Comparison of ENCODE assay signal across 15 cellular contexts in the genomic region with DNA sequence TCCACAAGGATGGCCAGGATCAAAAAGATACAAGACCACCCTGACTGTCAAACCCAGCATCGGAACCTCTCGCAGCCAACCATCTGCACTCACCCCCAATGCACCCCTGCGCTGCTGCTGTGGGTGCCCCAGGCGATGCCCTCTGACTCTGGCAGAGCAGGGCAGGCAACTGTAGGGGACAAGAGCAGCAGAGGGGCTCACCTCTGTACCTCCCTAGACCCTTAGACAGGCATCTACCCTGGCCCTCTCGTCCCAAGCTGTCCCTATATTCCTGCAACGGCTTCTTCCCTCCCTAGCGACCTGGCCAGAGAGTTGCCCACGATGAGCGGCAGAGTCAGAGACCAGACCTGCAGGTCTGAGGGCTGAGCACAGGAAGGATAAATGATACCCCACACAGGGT.
DNase-seq lines count a peak whose midpoint lies in the region; ATAC-seq and TF ChIP-seq lines count a peak whose summit lies in the region.
"Had no signal": no experiment of that assay in that cellular context is flagged by ENCODE, and none has a peak within 500 bp of the region (broad histone marks: within the 10 kb centered on the region; RNA-seq: fewer than 3 reads in every experiment).

No MANE protein-coding gene starts in this region.

- no peak overlapping the region for H3K27ac Mint-ChIP-seq in activated CD8-positive, alpha-beta memory T cell treated with anti-CD3 and anti-CD28 coated beads, Interleukin-2, amount 10 ng/mL, durations not matched to agents 7 days and 5 days
- H3K27ac Mint-ChIP-seq in activated CD8-positive, alpha-beta T cell treated with anti-CD3 and anti-CD28 coated beads for 36 hours = no peak overlapping the region
- H3K27ac Mint-ChIP-seq in nephron = peak overlapping the region; percentile 15 to 85 (median 82)
- H3K27ac Mint-ChIP-seq: GM23338 had no signal

- intact Hi-C loops in activated CD8-positive, alpha-beta T cell treated with anti-CD3 and anti-CD28 coated beads for 36 hours (cut with micrococcal nuclease) = loop anchor here (5.0 kb wide), 1 partner anchor 125 kb away; no protein-coding TSS in a partner anchor
- intact Hi-C loops in testis (cut with DNase I; ENCODE audit: low total_unique reads) = no loop called here

- H3K36me3 ChIP-seq in testis (ENCODE audit: low read depth, missing control alignments) (no peaks in the 10 kb centered on the region), osteoblast (ENCODE audit: insufficient read depth, low read length) (no peaks in the 10 kb centered on the region)
- H3K36me3 ChIP-seq: thyroid gland had no signal

- peaks cover 8% of the 10 kb centered on the region for H3K36me3 Mint-ChIP-seq in activated CD8-positive, alpha-beta memory T cell treated with anti-CD3 and anti-CD28 coated beads, Interleukin-2, amount 10 ng/mL, durations not matched to agents 7 days and 5 days
- H3K36me3 Mint-ChIP-seq in activated CD8-positive, alpha-beta T cell treated with anti-CD3 and anti-CD28 coated beads for 36 hours (ENCODE audit: low read depth) = peaks cover 6% of the 10 kb centered on the region
- no peaks in the 10 kb centered on the region for H3K36me3 Mint-ChIP-seq in nephron (ENCODE audit: low read depth)

- CTCF ChIA-PET in activated CD8-positive, alpha-beta memory T cell treated with anti-CD3 and anti-CD28 coated beads, Interleukin-2, amount 10 ng/mL, durations not matched to agents 7 days and 5 days (lab: Charles Lee) = interaction anchor here (1.0 to 1.1 kb wide), 2 partner anchors 49 to 56 kb away, joined by 3 to 4 read pairs; no protein-coding TSS in a partner anchor
- CTCF ChIA-PET in activated CD8-positive, alpha-beta T cell treated with anti-CD3 and anti-CD28 coated beads for 36 hours (lab: Charles Lee) = no interaction called here

- TF ChIP-seq POLR2A in testis (IDR thresholded peaks at IDR 0.05) = no peak

- ATAC-seq in activated CD8-positive, alpha-beta memory T cell treated with anti-CD3 and anti-CD28 coated beads, Interleukin-2, amount 10 ng/mL, durations not matched to agents 7 days and 5 days = no peak
- no peak for ATAC-seq in activated CD8-positive, alpha-beta T cell treated with anti-CD3 and anti-CD28 coated beads for 36 hours
- ATAC-seq: GM23338 had no signal

- H3K79me2 ChIP-seq in osteoblast (ENCODE audit: insufficient read depth, low read length) = peaks cover 42% of the 10 kb centered on the region

- H3K4me3 Mint-ChIP-seq in activated CD8-positive, alpha-beta memory T cell treated with anti-CD3 and anti-CD28 coated beads, Interleukin-2, amount 10 ng/mL, durations not matched to agents 7 days and 5 days = no peak overlapping the region
- H3K4me3 Mint-ChIP-seq in activated CD8-positive, alpha-beta T cell treated with anti-CD3 and anti-CD28 coated beads for 36 hours = no peak overlapping the region
- H3K4me3 Mint-ChIP-seq in nephron = no peak overlapping the region
- H3K4me3 Mint-ChIP-seq: GM23338 had no signal

- H3K4me2 ChIP-seq in osteoblast (ENCODE audit: insufficient read depth, low read length) = no peak overlapping the region
- H3K4me2 ChIP-seq: GM23338 had no signal

- H3K4me3 ChIP-seq in testis (no peak overlapping the region), osteoblast (ENCODE audit: insufficient read depth, low read length) (no peak overlapping the region)
- H3K4me3 ChIP-seq: GM23338, lung, thyroid gland had no signal

- peak; percentile 36 for DNase-seq in activated CD8-positive, alpha-beta memory T cell treated with anti-CD3 and anti-CD28 coated beads, Interleukin-2, amount 10 ng/mL, durations not matched to agents 7 days and 5 days
- DNase-seq in activated CD8-positive, alpha-beta memory T cell treated with anti-CD3 and anti-CD28 coated beads for 24 hours = no peak
- DNase-seq in activated CD8-positive, alpha-beta T cell treated with anti-CD3 and anti-CD28 coated beads for 36 hours = peak; percentile 0
- DNase-seq in testis (peak; percentile 6), osteoblast (ENCODE audit: insufficient read length, low spot score, missing footprints) (no peak), NCI-H1417 treated with DMSO at 0.1 percent for 48 hours (lab: John Stamatoyannopoulos, UW) (no peak), NCI-H2107 treated with DMSO at 0.1 percent for 48 hours (lab: John Stamatoyannopoulos, UW; ENCODE audit: unreplicated experiment) (no peak)
- DNase-seq: central memory CD4-positive, alpha-beta T cell; DMS79 treated with DMSO at 0.1 percent for 48 hours; effector CD4-positive, alpha-beta T cell; NCI-H226; thyroid gland had no signal

- peaks cover 82% of the 10 kb centered on the region for H3K4me1 Mint-ChIP-seq in activated CD8-positive, alpha-beta memory T cell treated with anti-CD3 and anti-CD28 coated beads, Interleukin-2, amount 10 ng/mL, durations not matched to agents 7 days and 5 days
- H3K4me1 Mint-ChIP-seq in activated CD8-positive, alpha-beta T cell treated with anti-CD3 and anti-CD28 coated beads for 36 hours (ENCODE audit: low read depth) = peaks cover 51% of the 10 kb centered on the region
- peaks cover 83% of the 10 kb centered on the region for H3K4me1 Mint-ChIP-seq in nephron

- peaks cover 29% of the 10 kb centered on the region for H3K4me1 ChIP-seq in testis
- H3K4me1 ChIP-seq in osteoblast (ENCODE audit: insufficient read depth, low read length) = peaks cover 41% of the 10 kb centered on the region

- POLR2A ChIA-PET in activated CD8-positive, alpha-beta T cell treated with anti-CD3 and anti-CD28 coated beads for 36 hours (lab: Charles Lee) = interaction anchor here (1.1 to 1.7 kb wide), 2 partner anchors 12 to 31 kb away, joined by 3 to 4 read pairs; no protein-coding TSS in a partner anchor

- peaks cover 8% of the 10 kb centered on the region for H3K27me3 Mint-ChIP-seq in activated CD8-positive, alpha-beta memory T cell treated with anti-CD3 and anti-CD28 coated beads, Interleukin-2, amount 10 ng/mL, durations not matched to agents 7 days and 5 days
- H3K27me3 Mint-ChIP-seq in activated CD8-positive, alpha-beta T cell treated with anti-CD3 and anti-CD28 coated beads for 36 hours = peaks cover 13% of the 10 kb centered on the region
- peaks cover 4% of the 10 kb centered on the region for H3K27me3 Mint-ChIP-seq in nephron (ENCODE audit: low read depth)

- TF ChIP-seq CTCF in activated CD8-positive, alpha-beta T cell treated with anti-CD3 and anti-CD28 coated beads for 36 hours (IDR thresholded peaks at IDR 0.05) = no peak
- no peak for TF ChIP-seq CTCF in nephron (IDR thresholded peaks at IDR 0.05; ENCODE audit: unreplicated experiment in 3 of 3)
- no peak for TF ChIP-seq CTCF in testis (IDR thresholded peaks at IDR 0.05)
- no peak for TF ChIP-seq CTCF in osteoblast (IDR thresholded peaks at IDR 0.05; ENCODE audit: extremely low read depth, low read depth, low read length)

- no peaks in the 10 kb centered on the region for H4K20me1 ChIP-seq in osteoblast (ENCODE audit: insufficient read depth, low read length)

- H3K9me3 Mint-ChIP-seq in activated CD8-positive, alpha-beta memory T cell treated with anti-CD3 and anti-CD28 coated beads, Interleukin-2, amount 10 ng/mL, durations not matched to agents 7 days and 5 days (ENCODE audit: low read depth) = no peaks in the 10 kb centered on the region
- H3K9me3 Mint-ChIP-seq in activated CD8-positive, alpha-beta T cell treated with anti-CD3 and anti-CD28 coated beads for 36 hours = no peaks in the 10 kb centered on the region
- no peaks in the 10 kb centered on the region for H3K9me3 Mint-ChIP-seq in nephron

- H3K27ac ChIP-seq in testis = no peak overlapping the region
- no peak overlapping the region for H3K27ac ChIP-seq in osteoblast (ENCODE audit: low read depth, low read length)

- no peaks in the 10 kb centered on the region for H3K9me3 ChIP-seq in testis
- H3K9me3 ChIP-seq in osteoblast (ENCODE audit: low read depth, low read length) = no peaks in the 10 kb centered on the region
- H3K9me3 ChIP-seq: thyroid gland had no signal

- WGBS in testis, 2 donors = 94 to 95% methylated on average over 7 to 9 of the region's 9 CpGs

- no peak overlapping the region for H2AFZ ChIP-seq in osteoblast (ENCODE audit: low read length)
- H2AFZ ChIP-seq: GM23338 had no signal

- H3K27me3 ChIP-seq in testis = no peaks in the 10 kb centered on the region
- H3K27me3 ChIP-seq in osteoblast (ENCODE audit: insufficient read depth, low read length) = no peaks in the 10 kb centered on the region
- H3K27me3 ChIP-seq: thyroid gland had no signal

Comparison
In these comparisons a context has a peak if more than half of its experiments do, and no peak if none do; other contexts are left out.
1. DNase-seq: peak in activated CD8-positive, alpha-beta memory T cell treated with anti-CD3 and anti-CD28 coated beads, Interleukin-2, amount 10 ng/mL, durations not matched to agents 7 days and 5 days (single experiment), activated CD8-positive, alpha-beta T cell treated with anti-CD3 and anti-CD28 coated beads for 36 hours (single experiment) and testis (single experiment); none in activated CD8-positive, alpha-beta memory T cell treated with anti-CD3 and anti-CD28 coated beads for 24 hours (single experiment), osteoblast (single experiment), NCI-H1417 treated with DMSO at 0.1 percent for 48 hours (single experiment) and NCI-H2107 treated with DMSO at 0.1 percent for 48 hours (single experiment).
2. H3K27ac Mint-ChIP-seq: peak in nephron (3 of 3); none in activated CD8-positive, alpha-beta memory T cell treated with anti-CD3 and anti-CD28 coated beads, Interleukin-2, amount 10 ng/mL, durations not matched to agents 7 days and 5 days (single experiment) and activated CD8-positive, alpha-beta T cell treated with anti-CD3 and anti-CD28 coated beads for 36 hours (single experiment).